In genomic region chr7:140214075-140214684, GRCh38 we compare ENCODE assay signal across 10 cellular contexts. TPM values are rescaled to one million over a fixed set of nuclear protein-coding genes. Genes with fewer than 3 reads are reported as not detected.
DNase-seq lines count a peak whose midpoint lies in the region; ATAC-seq and TF ChIP-seq lines count a peak whose summit lies in the region.
"Had no signal": no experiment of that assay in that cellular context is flagged by ENCODE, and none has a peak within 500 bp of the region (broad histone marks: within the 10 kb centered on the region; RNA-seq: fewer than 3 reads in every experiment).

No MANE protein-coding gene starts in this region.

- CTCF ChIA-PET in CD8-positive, alpha-beta memory T cell (lab: Charles Lee) = no interaction called here

- H3K4me3 ChIP-seq in lower lobe of right lung = no peak overlapping the region
- H3K4me3 ChIP-seq in CD8-positive, alpha-beta memory T cell (ENCODE audit: low read length) = no peak overlapping the region
- H3K4me3 ChIP-seq: psoas muscle, uterus had no signal

- POLR2A ChIA-PET in CD8-positive, alpha-beta memory T cell (lab: Charles Lee) = no interaction called here

- no peaks in the 10 kb centered on the region for H3K27me3 ChIP-seq in lower lobe of right lung (ENCODE audit: low read depth)
- H3K27me3 ChIP-seq in CD8-positive, alpha-beta memory T cell (ENCODE audit: insufficient read depth, low read length, poor library complexity, severe bottlenecking) = no peaks in the 10 kb centered on the region
- H3K27me3 ChIP-seq: uterus had no signal

- DNase-seq in DMS79 treated with DMSO at 0.1 percent for 48 hours (lab: John Stamatoyannopoulos, UW) (peak; percentile 78), lower lobe of right lung (peak; percentile 55), HK-2 (ENCODE audit: unreplicated experiment) (no peak), MV-4-11 (lab: John Stamatoyannopoulos, UW) (no peak)
- no peak for DNase-seq in CD8-positive, alpha-beta memory T cell

- intact Hi-C loops in lower lobe of right lung (cut with DNase I) = no loop called here

- no peak for TF ChIP-seq CTCF in lower lobe of right lung (IDR thresholded peaks at IDR 0.05)

- peaks cover 10% of the 10 kb centered on the region for H3K9me3 Mint-ChIP-seq in activated T-helper 17 cell treated with anti-CD3 and anti-CD28 coated beads, Interleukin-2, amount 50 U/mL, for 72 hours
- H3K9me3 Mint-ChIP-seq in CD8-positive, alpha-beta memory T cell = peaks cover 0 to 9% (median 0%) of the 10 kb centered on the region in 5 donors

- no peaks in the 10 kb centered on the region for H3K9me3 ChIP-seq in lower lobe of right lung
- no peaks in the 10 kb centered on the region for H3K9me3 ChIP-seq in CD8-positive, alpha-beta memory T cell (ENCODE audit: low read length)
- H3K9me3 ChIP-seq: psoas muscle, uterus had no signal

- peak overlapping the region; percentile 41 for H3K27ac ChIP-seq in lower lobe of right lung
- H3K27ac ChIP-seq in CD8-positive, alpha-beta memory T cell (ENCODE audit: low read depth, low read length) = no peak overlapping the region
- H3K27ac ChIP-seq: psoas muscle, uterus had no signal

- peaks cover 24% of the 10 kb centered on the region for H3K4me1 ChIP-seq in lower lobe of right lung
- H3K4me1 ChIP-seq in CD8-positive, alpha-beta memory T cell (ENCODE audit: insufficient read depth, low read length) = peaks cover 26% of the 10 kb centered on the region
- H3K4me1 ChIP-seq: psoas muscle, uterus had no signal

- H3K36me3 Mint-ChIP-seq in activated T-helper 17 cell treated with anti-CD3 and anti-CD28 coated beads, Interleukin-2, amount 50 U/mL, for 72 hours (ENCODE audit: low read depth) = peaks cover 6% of the 10 kb centered on the region
- H3K36me3 Mint-ChIP-seq in CD8-positive, alpha-beta memory T cell = peaks cover 0 to 7% (median 0%) of the 10 kb centered on the region in 3 donors

- no peaks in the 10 kb centered on the region for H3K27me3 Mint-ChIP-seq in activated T-helper 17 cell treated with anti-CD3 and anti-CD28 coated beads, Interleukin-2, amount 50 U/mL, for 72 hours
- H3K27me3 Mint-ChIP-seq in CD8-positive, alpha-beta memory T cell = peaks cover 0 to 2% of the 10 kb centered on the region in 2 donors

- peak overlapping the region; percentile 88 for H3K27ac Mint-ChIP-seq in activated T-helper 17 cell treated with anti-CD3 and anti-CD28 coated beads, Interleukin-2, amount 50 U/mL, for 72 hours
- H3K27ac Mint-ChIP-seq in CD8-positive, alpha-beta memory T cell = peak overlapping the region in 4 of 8 donors; percentile 5 to 88 (median 35)

- peak; percentile 23 for ATAC-seq in HG03469 (IDR thresholded peaks at IDR 0.05; ENCODE audit: unreplicated experiment)
- peak; percentile 52 for ATAC-seq in activated T-helper 17 cell treated with anti-CD3 and anti-CD28 coated beads, Interleukin-2, amount 50 U/mL, for 72 hours (replicated peaks)
- ATAC-seq in lower lobe of right lung = peak; percentile 80
- no peak for ATAC-seq in GM21515 (IDR thresholded peaks at IDR 0.05; ENCODE audit: unreplicated experiment)
- ATAC-seq: psoas muscle had no signal

- no peaks in the 10 kb centered on the region for H3K36me3 ChIP-seq in lower lobe of right lung
- H3K36me3 ChIP-seq in CD8-positive, alpha-beta memory T cell (ENCODE audit: insufficient read depth, low read length) = no peaks in the 10 kb centered on the region
- H3K36me3 ChIP-seq: uterus had no signal

- H3K4me3 Mint-ChIP-seq in activated T-helper 17 cell treated with anti-CD3 and anti-CD28 coated beads, Interleukin-2, amount 50 U/mL, for 72 hours = peak overlapping the region; percentile 54
- no peak overlapping the region for H3K4me3 Mint-ChIP-seq in CD8-positive, alpha-beta memory T cell

- peaks cover 46% of the 10 kb centered on the region for H3K4me1 Mint-ChIP-seq in activated T-helper 17 cell treated with anti-CD3 and anti-CD28 coated beads, Interleukin-2, amount 50 U/mL, for 72 hours
- peaks cover 46 to 53% (median 51%) of the 10 kb centered on the region in 3 donors for H3K4me1 Mint-ChIP-seq in CD8-positive, alpha-beta memory T cell

RNA-seq across cellular contexts. Expression of gene KDM7A, which starts 37.4 kb away (rescaled TPM):
- total RNA-seq in activated T-helper 17 cell treated with anti-CD3 and anti-CD28 coated beads, Interleukin-2, amount 50 U/mL, for 72 hours = 10 to 100 TPM; 31.1 to 48.7 TPM
- 17.9 TPM for total RNA-seq in lower lobe of right lung
- 1 to 10 TPM; 8.2 to 8.5 TPM for total RNA-seq in CD8-positive, alpha-beta memory T cell
- 3.5 TPM for polyA plus RNA-seq in CD8-positive, alpha-beta memory T cell

Comparison
In these comparisons a context has a peak if more than half of its experiments do, and no peak if none do; other contexts are left out.
1. DNase-seq: peak in DMS79 treated with DMSO at 0.1 percent for 48 hours (single experiment) and lower lobe of right lung (single experiment); none in CD8-positive, alpha-beta memory T cell (0 of 5), HK-2 (single experiment) and MV-4-11 (single experiment).